13 cellular contexts compared by ENCODE assay signal in the genomic region with DNA sequence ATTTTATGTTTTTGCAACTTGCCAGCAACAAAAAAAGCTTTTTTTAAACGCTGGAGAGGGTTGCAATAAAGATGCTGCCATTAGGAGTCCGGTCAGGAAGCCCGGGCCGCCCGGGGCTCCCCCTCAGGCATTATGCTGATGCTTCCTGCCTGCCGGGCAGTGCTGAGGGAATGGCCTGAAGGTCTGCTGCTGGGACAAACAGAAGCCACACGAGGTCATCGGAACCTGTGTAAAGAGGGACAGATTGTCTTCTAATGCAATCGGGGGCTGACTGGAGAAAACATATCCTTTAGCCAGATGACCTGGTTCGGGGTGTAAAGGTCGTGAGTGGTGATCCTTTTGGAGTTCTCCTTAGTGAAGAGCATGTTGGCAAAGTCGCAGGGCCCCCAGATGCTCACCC. TPM values are rescaled to one million over a fixed set of nuclear protein-coding genes. Genes with fewer than 3 reads are reported as not detected.
A peak's percentile ranks its signal among the peaks of the same experiment; 100 is the strongest.
DNase-seq lines count a peak whose midpoint lies in the region; TF ChIP-seq lines count a peak whose summit lies in the region.
"Had no signal": no experiment of that assay in that cellular context is flagged by ENCODE, and none has a peak within 500 bp of the region (broad histone marks: within the 10 kb centered on the region; RNA-seq: fewer than 3 reads in every experiment).

No MANE protein-coding gene starts in this region.

- H3K4me1 ChIP-seq in BLaER1 treated with 17β-estradiol and CSF1 and Interleukin-3, amounts not matched to agents 10 nM and 100 nM = peaks cover 42 to 82% (median 70%) of the 10 kb centered on the region in 10 experiments
- H3K4me1 ChIP-seq in esophagus muscularis mucosa (peaks cover 36 to 77% (median 74%) of the 10 kb centered on the region in 4 donors), osteoblast (ENCODE audit: insufficient read depth, low read length) (peaks cover 6% of the 10 kb centered on the region)

- H3K4me3 Mint-ChIP-seq in nephron = peak overlapping the region; percentile 54 to 68 (median 63)

- H3K9me3 ChIP-seq in BLaER1 treated with 17β-estradiol and CSF1 and Interleukin-3, amounts not matched to agents 10 nM and 100 nM (replicated peaks in 1 of 11) = no peaks in the 10 kb centered on the region
- H3K9me3 ChIP-seq in esophagus muscularis mucosa (no peaks in the 10 kb centered on the region), osteoblast (ENCODE audit: low read depth, low read length) (no peaks in the 10 kb centered on the region)

- peak overlapping the region in 2 of 3 experiments; percentile 25 to 57 for H3K27ac Mint-ChIP-seq in nephron
- H3K27ac Mint-ChIP-seq: activated CD4-positive, alpha-beta memory T cell treated with anti-CD3 and anti-CD28 coated beads, Interleukin-2, amount 10 ng/mL, durations not matched to agents 7 days and 5 days had no signal

- H3K4me3 ChIP-seq in BLaER1 treated with 17β-estradiol and CSF1 and Interleukin-3, amounts not matched to agents 10 nM and 100 nM = peak overlapping the region in 4 of 10 experiments; percentile 91 to 97 (median 94); a peak in 7 of 20 replicates
- H3K4me3 ChIP-seq in esophagus muscularis mucosa = peak overlapping the region in 3 of 4 donors; percentile 69 to 100 (median 83)
- no peak overlapping the region for H3K4me3 ChIP-seq in osteoblast (ENCODE audit: insufficient read depth, low read length)

- no peak overlapping the region for H2AFZ ChIP-seq in osteoblast (ENCODE audit: low read length)

- 58% methylated on average over 12 of the region's 12 CpGs for WGBS in esophagus muscularis mucosa

- H3K79me2 ChIP-seq in osteoblast (ENCODE audit: insufficient read depth, low read length) = no peaks in the 10 kb centered on the region

- peaks cover 0 to 12% (median 0%) of the 10 kb centered on the region in 11 experiments; a peak in 4 of 22 replicates for H4K20me1 ChIP-seq in BLaER1 treated with 17β-estradiol and CSF1 and Interleukin-3, amounts not matched to agents 10 nM and 100 nM
- no peaks in the 10 kb centered on the region for H4K20me1 ChIP-seq in osteoblast (ENCODE audit: insufficient read depth, low read length)

- H3K27me3 ChIP-seq in BLaER1 treated with 17β-estradiol and CSF1 and Interleukin-3, amounts not matched to agents 10 nM and 100 nM = no peaks in the 10 kb centered on the region
- no peaks in the 10 kb centered on the region for H3K27me3 ChIP-seq in esophagus muscularis mucosa
- no peaks in the 10 kb centered on the region for H3K27me3 ChIP-seq in osteoblast (ENCODE audit: insufficient read depth, low read length)

- H3K4me1 Mint-ChIP-seq in nephron = peaks cover 46% of the 10 kb centered on the region

- H3K9me3 Mint-ChIP-seq in nephron = no peaks in the 10 kb centered on the region
- H3K9me3 Mint-ChIP-seq: activated CD4-positive, alpha-beta memory T cell treated with anti-CD3 and anti-CD28 coated beads, Interleukin-2, amount 10 ng/mL, durations not matched to agents 7 days and 5 days had no signal

- DNase-seq in NCI-H146 (lab: John Stamatoyannopoulos, UW) (peak; percentile 87), esophagus muscularis mucosa (ENCODE audit: extremely low spot score) (no peak), NCI-H187 treated with DMSO at 0.1 percent for 48 hours (lab: John Stamatoyannopoulos, UW) (no peak), osteoblast (ENCODE audit: insufficient read length, low spot score, missing footprints) (no peak), NCI-H1105 (lab: John Stamatoyannopoulos, UW) (no peak), medulla oblongata (ENCODE audit: extremely low spot score) (no peak)
- DNase-seq: activated CD4-positive, alpha-beta memory T cell treated with anti-CD3 and anti-CD28 coated beads, Interleukin-2, amount 10 ng/mL, durations not matched to agents 7 days and 5 days; activated effector memory CD4-positive, alpha-beta T cell treated with anti-CD3 and anti-CD28 coated beads, Interleukin-2, amount 50 U/mL, for 16 hours; effector CD8-positive, alpha-beta T cell; NCI-H1417 treated with DMSO at 0.1 percent for 48 hours; NCI-H526 had no signal

- TF ChIP-seq POLR2A in esophagus muscularis mucosa (IDR thresholded peaks at IDR 0.05; ENCODE audit: low read depth) = no peak

- H3K36me3 ChIP-seq in BLaER1 treated with 17β-estradiol and CSF1 and Interleukin-3, amounts not matched to agents 10 nM and 100 nM = peaks cover 0 to 28% (median 0%) of the 10 kb centered on the region in 11 experiments; a peak in 7 of 22 replicates
- H3K36me3 ChIP-seq in esophagus muscularis mucosa (no peaks in the 10 kb centered on the region), osteoblast (ENCODE audit: insufficient read depth, low read length) (no peaks in the 10 kb centered on the region)

- H3K36me3 Mint-ChIP-seq in nephron (ENCODE audit: low read depth) = no peaks in the 10 kb centered on the region

- intact Hi-C loops in esophagus muscularis mucosa (cut with DNase I) = loop anchor here (5.0 to 10.0 kb wide), 2 partner anchors 54 to 129 kb away; a partner anchor contains a TSS

- H3K4me2 ChIP-seq in BLaER1 treated with 17β-estradiol and CSF1 and Interleukin-3, amounts not matched to agents 10 nM and 100 nM = peak overlapping the region; percentile 84 to 98 (median 96)
- H3K4me2 ChIP-seq in osteoblast (ENCODE audit: insufficient read depth, low read length) = no peak overlapping the region

- TF ChIP-seq EP300 in esophagus muscularis mucosa (IDR thresholded peaks at IDR 0.05) = no peak

- H3K9ac ChIP-seq in BLaER1 treated with 17β-estradiol and CSF1 and Interleukin-3, amounts not matched to agents 10 nM and 100 nM = peak overlapping the region in 6 of 11 experiments; percentile 17 to 95 (median 86); a peak in 7 of 22 replicates

- peak overlapping the region in 4 of 11 experiments; percentile 9 to 92 (median 40); a peak in 5 of 22 replicates for H3K27ac ChIP-seq in BLaER1 treated with 17β-estradiol and CSF1 and Interleukin-3, amounts not matched to agents 10 nM and 100 nM
- H3K27ac ChIP-seq in esophagus muscularis mucosa (replicated peaks in 1 of 4) (peak overlapping the region in 1 of 4 donors; percentile 11), osteoblast (ENCODE audit: low read depth, low read length) (no peak overlapping the region)

- no peak for TF ChIP-seq CTCF in esophagus muscularis mucosa (IDR thresholded peaks at IDR 0.05)
- no peak for TF ChIP-seq CTCF in nephron (IDR thresholded peaks at IDR 0.05; ENCODE audit: unreplicated experiment in 3 of 3)
- no peak for TF ChIP-seq CTCF in osteoblast (IDR thresholded peaks at IDR 0.05; ENCODE audit: extremely low read depth, low read depth, low read length)

- peaks cover 27% of the 10 kb centered on the region for H3K27me3 Mint-ChIP-seq in nephron (ENCODE audit: low read depth)

RNA-seq across cellular contexts. Expression of a gene that starts 2.3 kb away (rescaled TPM):
- total RNA-seq in esophagus muscularis mucosa (100 to 1,000 TPM in 3 of 4 donors, 10 to 100 TPM in 1; 90.1 to 317 (median 165) TPM), osteoblast (11.2 and 14.4 TPM in 2 replicates)
